In genomic region chr11:2552202-2552601, GRCh38 we compare ENCODE assay signal across 31 cellular contexts.
"Had no signal": no experiment of that assay in that cellular context is flagged by ENCODE, and none has a peak within 500 bp of the region (broad histone marks: within the 10 kb centered on the region; RNA-seq: fewer than 3 reads in every experiment).

No MANE protein-coding gene starts in this region.

- H3K4me3 ChIP-seq: adrenal gland, ascending aorta, body of pancreas, breast epithelium, cardiac muscle cell had no signal

- H3K9me3 ChIP-seq: adrenal gland, ascending aorta, body of pancreas, breast epithelium had no signal

- H3K27ac ChIP-seq: adrenal gland, ascending aorta, body of pancreas, brain microvascular endothelial cell, breast epithelium, cardiac muscle cell had no signal

- H3K4me1 ChIP-seq: ascending aorta, breast epithelium had no signal

- ATAC-seq: activated naive CD8-positive, alpha-beta T cell treated with anti-CD3 and anti-CD28 coated beads, Interleukin-2, amount 50 U/mL, for 24 hours; activated T-cell treated with anti-CD3 and anti-CD28 coated beads, Interleukin-2, amount 50 U/mL, for 4 hours; activated T-cell treated with anti-CD3 and anti-CD28 coated beads, Interleukin-2, amount 50 U/mL, for 72 hours; activated T-helper 17 cell treated with anti-CD3 and anti-CD28 coated beads, Interleukin-2, amount 50 U/mL, for 72 hours; body of pancreas had no signal

- H3K36me3 ChIP-seq: adrenal gland, ascending aorta, brain microvascular endothelial cell, breast epithelium, cardiac muscle cell had no signal

- DNase-seq: activated effector memory CD4-positive, alpha-beta T cell treated with anti-CD3 and anti-CD28 coated beads, Interleukin-2, amount 50 U/mL, for 16 hours; activated effector memory CD4-positive, alpha-beta T cell treated with Interleukin-2 at 50 U/mL for 16 hours; activated gamma-delta T cell; activated gamma-delta T cell treated with Interleukin-2 at 50 U/mL for 16 hours; activated naive CD4-positive, alpha-beta T cell; activated naive CD4-positive, alpha-beta T cell treated with anti-CD3 and anti-CD28 coated beads for 36 hours; activated naive CD4-positive, alpha-beta T cell treated with anti-CD3 and anti-CD28 coated beads, Interleukin-2, amount 10 ng/mL, durations not matched to agents 7 days and 5 days; activated naive CD4-positive, alpha-beta T cell treated with Interleukin-2 at 50 U/mL for 16 hours; activated naive CD8-positive, alpha-beta T cell treated with anti-CD3 and anti-CD28 coated beads for 36 hours; activated naive CD8-positive, alpha-beta T cell treated with anti-CD3 and anti-CD28 coated beads, Interleukin-2, amount 10 ng/mL, durations not matched to agents 7 days and 5 days; activated naive CD8-positive, alpha-beta T cell treated with anti-CD3 and anti-CD28 coated beads, Interleukin-2, amount 50 U/mL, for 24 hours; activated T-cell treated with anti-CD3 and anti-CD28 coated beads for 4 hours; activated T-cell treated with anti-CD3 and anti-CD28 coated beads, Interleukin-2, amount 50 U/mL, for 1 hour; activated T-cell treated with anti-CD3 and anti-CD28 coated beads, Interleukin-2, amount 50 U/mL, for 24 hours; activated T-cell treated with anti-CD3 and anti-CD28 coated beads, Interleukin-2, amount 50 U/mL, for 4 hours; activated T-cell treated with anti-CD3 and anti-CD28 coated beads, Interleukin-2, amount 50 U/mL, for 48 hours; activated T-cell treated with anti-CD3 and anti-CD28 coated beads, Interleukin-2, amount 50 U/mL, for 72 hours; amniotic stem cell; amygdala; anterior cingulate cortex; body of pancreas; brain microvascular endothelial cell; caudate nucleus; central memory CD4-positive, alpha-beta T cell; cerebellar nuclear complex had no signal

- FAIRE-seq: astrocyte had no signal

- H3K27me3 ChIP-seq: adrenal gland, ascending aorta, body of pancreas, breast epithelium had no signal
